In the genomic region with DNA sequence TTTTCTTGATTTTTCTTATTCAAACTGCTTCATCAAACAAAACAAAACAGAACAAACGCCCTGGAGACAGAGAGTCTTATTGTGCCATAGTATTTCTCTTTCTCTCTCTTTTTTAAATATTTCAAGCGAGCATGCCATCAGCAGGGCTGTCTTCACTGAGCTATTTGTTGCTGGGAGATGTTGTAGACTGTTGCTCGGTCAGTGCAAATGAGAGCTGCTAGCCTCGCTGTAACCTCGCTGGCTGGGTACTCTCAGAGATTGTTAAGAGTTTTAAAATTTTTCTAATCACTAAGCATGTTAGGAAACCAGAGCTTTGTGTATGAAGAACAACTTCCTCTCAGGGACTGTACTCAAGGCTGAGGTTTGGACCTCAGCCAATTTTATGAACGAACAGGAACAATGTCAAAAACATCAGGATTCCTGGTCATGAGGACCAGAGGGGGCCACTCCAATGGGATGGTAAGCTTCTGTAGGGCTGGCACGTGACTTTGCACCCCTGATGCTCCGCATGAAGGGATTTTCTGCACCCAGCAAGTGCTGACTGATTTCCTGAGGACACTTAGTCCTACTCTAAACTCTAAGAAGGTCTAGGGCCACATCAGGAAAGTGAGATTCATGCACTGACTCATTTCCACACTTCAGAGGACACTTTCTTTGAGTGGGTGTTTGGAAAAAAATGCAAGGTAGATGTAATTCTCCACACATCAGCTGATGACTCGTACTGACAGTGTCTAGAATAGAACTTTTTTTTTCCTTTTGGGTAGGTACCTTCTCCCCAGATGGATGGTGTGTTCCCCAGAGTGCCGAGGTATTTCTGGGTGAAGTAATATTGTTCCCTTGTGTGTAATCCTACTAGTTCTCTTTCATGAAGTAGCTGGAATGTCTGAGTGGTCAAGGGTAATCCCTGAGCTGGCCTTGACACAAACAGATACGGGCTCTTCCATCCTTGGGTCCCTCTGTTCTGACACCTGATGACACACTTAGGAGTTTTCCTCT, we compare ENCODE assay signal across 8 cellular contexts. TPM values are rescaled to one million over a fixed set of nuclear protein-coding genes. Genes with fewer than 3 reads are reported as not detected.
A peak's percentile ranks its signal among the peaks of the same experiment; 100 is the strongest.
DNase-seq lines count a peak whose midpoint lies in the region; ATAC-seq and TF ChIP-seq lines count a peak whose summit lies in the region.

No MANE protein-coding gene starts in this region.

- intact Hi-C loops in CD4-positive, alpha-beta memory T cell (cut with micrococcal nuclease): loop anchor here (10.0 kb wide), 1 partner anchor 272 kb away; a partner anchor contains a TSS

- peaks cover 26 to 43% (median 35%) of the 10 kb centered on the region in 4 donors for H3K4me1 Mint-ChIP-seq in CD4-positive, alpha-beta memory T cell

- peak overlapping the region; percentile 86 to 97 (median 95) for H3K27ac Mint-ChIP-seq in CD4-positive, alpha-beta memory T cell

- H3K4me3 ChIP-seq in CD4-positive, alpha-beta memory T cell (ENCODE audit: low read length in 2 of 2): peak overlapping the region; percentile 2 to 32
- H3K4me3 ChIP-seq in WI38 (ENCODE audit: low read depth, low read length): peak overlapping the region; percentile 28
- H3K4me3 ChIP-seq in effector memory CD4-positive, alpha-beta T cell (ENCODE audit: insufficient read depth, low read depth, low read length, poor library complexity, severe bottlenecking): peak overlapping the region; percentile 27

- H3K9me3 ChIP-seq in CD4-positive, alpha-beta memory T cell (ENCODE audit: control insufficient read depth in 1 of 2, low read length in 2 of 2): no peaks in the 10 kb centered on the region
- H3K9me3 ChIP-seq in effector memory CD4-positive, alpha-beta T cell (ENCODE audit: control insufficient read depth, low read length): no peaks in the 10 kb centered on the region

- POLR2A ChIA-PET in CD4-positive, alpha-beta memory T cell (lab: Charles Lee; ENCODE audit: partially characterized antibody): interaction anchor here (0.6 to 1.7 kb wide), 6 partner anchors 22 to 168 kb away, joined by 3 to 6 read pairs (median 3); no protein-coding TSS in a partner anchor

- H3K9me3 Mint-ChIP-seq in CD4-positive, alpha-beta memory T cell: no peaks in the 10 kb centered on the region

- H3K27me3 ChIP-seq in CD4-positive, alpha-beta memory T cell (ENCODE audit: insufficient read depth, low read length): no peaks in the 10 kb centered on the region
- H3K27me3 ChIP-seq in effector memory CD4-positive, alpha-beta T cell (replicated peaks; ENCODE audit: control insufficient read depth, insufficient read depth, low read length, poor library complexity, severe bottlenecking): no peaks in the 10 kb centered on the region

- peaks cover 29% of the 10 kb centered on the region for H3K4me1 ChIP-seq in CD4-positive, alpha-beta memory T cell (ENCODE audit: insufficient read depth, low read length)
- peaks cover 23% of the 10 kb centered on the region for H3K4me1 ChIP-seq in effector memory CD4-positive, alpha-beta T cell (ENCODE audit: control insufficient read depth, insufficient read depth, low read length, poor library complexity, severe bottlenecking)

- no peaks in the 10 kb centered on the region for H3K27me3 Mint-ChIP-seq in CD4-positive, alpha-beta memory T cell

- H3K4me3 Mint-ChIP-seq in CD4-positive, alpha-beta memory T cell: peak overlapping the region; percentile 81 to 87 (median 84)

- DNase-seq in CD4-positive, alpha-beta memory T cell: peak; percentile 51 to 65 (median 54)
- DNase-seq in effector memory CD4-positive, alpha-beta T cell: peak in 1 of 3 donors; percentile 37
- DNase-seq in non-pigmented ciliary epithelial cell (ENCODE audit: low read depth) (peak; percentile 81), DMS114 treated with DMSO at 0.1 percent for 48 hours (lab: John Stamatoyannopoulos, UW; ENCODE audit: unreplicated experiment) (no peak), mesenteric fat pad (ENCODE audit: low spot score) (no peak)

- ATAC-seq in GM19455 (IDR thresholded peaks at IDR 0.05; ENCODE audit: unreplicated experiment): peak; percentile 87
- peak; percentile 76 for ATAC-seq in HG03520 (IDR thresholded peaks at IDR 0.05; ENCODE audit: unreplicated experiment)

- CTCF ChIA-PET in CD4-positive, alpha-beta memory T cell (lab: Charles Lee; ENCODE audit: partially characterized antibody): interaction anchor here (1.1 to 2.4 kb wide), 8 partner anchors 9 to 273 kb away, joined by 3 to 17 read pairs (median 4); a partner anchor contains a TSS

- peak overlapping the region; percentile 46 for H3K27ac ChIP-seq in CD4-positive, alpha-beta memory T cell (ENCODE audit: low read depth, low read length)
- peak overlapping the region; percentile 67 for H3K27ac ChIP-seq in effector memory CD4-positive, alpha-beta T cell (ENCODE audit: insufficient read depth, low read length, poor library complexity, severe bottlenecking)

- no peaks in the 10 kb centered on the region for H3K36me3 ChIP-seq in CD4-positive, alpha-beta memory T cell (ENCODE audit: insufficient read depth, low read length)
- no peaks in the 10 kb centered on the region for H3K36me3 ChIP-seq in effector memory CD4-positive, alpha-beta T cell (ENCODE audit: control insufficient read depth, insufficient read depth, low read length)

- TF ChIP-seq CTCF in WI38 (IDR thresholded peaks at IDR 0.05; ENCODE audit: low read depth, low read length): no peak

- no peaks in the 10 kb centered on the region for H3K36me3 Mint-ChIP-seq in CD4-positive, alpha-beta memory T cell

RNA-seq across cellular contexts. Expression of a gene that starts 59.7 kb away (rescaled TPM):
- total RNA-seq in CD4-positive, alpha-beta memory T cell: 1 to 10 TPM in 1 of 2 experiments, under 1 TPM in 1; 0.86 to 1.0 TPM
- polyA plus RNA-seq in CD4-positive, alpha-beta memory T cell: 1 to 10 TPM; 1.2 to 2.6 TPM
- total RNA-seq in mesenteric fat pad: 407 TPM

Comparison
In these comparisons a context has a peak if more than half of its experiments do, and no peak if none do; other contexts are left out.
1. DNase-seq: peak in CD4-positive, alpha-beta memory T cell (5 of 5) and non-pigmented ciliary epithelial cell (single experiment); none in DMS114 treated with DMSO at 0.1 percent for 48 hours (single experiment) and mesenteric fat pad (single experiment).
2. RNA of a gene that starts 59.7 kb away (total RNA-seq): 407 TPM in mesenteric fat pad (single experiment); 0.86 to 1.0 TPM in CD4-positive, alpha-beta memory T cell; every median in the first group is over 100 times any median in the second.
3. Peak in every context shown above with its lines, with median percentiles within 50 percentile points of each other: H3K4me3 ChIP-seq.